ENCODE assay signal across 2 cellular contexts in genomic region chr3:129040579-129041300, GRCh38.
TF ChIP-seq lines count a peak whose summit lies in the region.

No MANE protein-coding gene starts in this region.

TF ChIP-seq in H1, 55 proteins besides CTCF, POLR2A, EP300 and RAD21:
- TF ChIP-seq RFX5 (IDR thresholded peaks at IDR 0.05; ENCODE audit: borderline replicate concordance, low read depth, low read length) (no peak), SAP30 (IDR thresholded peaks at IDR 0.05; ENCODE audit: insufficient read depth, insufficient replicate concordance, low read length) (no peak), SP4 (IDR thresholded peaks at IDR 0.05; ENCODE audit: low read length) (no peak), EZH2 (IDR thresholded peaks at IDR 0.05; ENCODE audit: low read depth, low read length, severe bottlenecking) (no peak), HDAC2 (IDR thresholded peaks at IDR 0.05; ENCODE audit: borderline replicate concordance in 1 of 2, low read depth in 2 of 2, low read length in 2 of 2) (no peak), CBX8 (IDR thresholded peaks at IDR 0.05; ENCODE audit: borderline replicate concordance, low read depth, low read length) (no peak), MAX (IDR thresholded peaks at IDR 0.05) (no peak), EGR1 (IDR thresholded peaks at IDR 0.05; ENCODE audit: borderline replicate concordance, low read depth, low read length) (no peak), NANOG (IDR thresholded peaks at IDR 0.05; ENCODE audit: insufficient read depth, low read depth, low read length, poor library complexity, severe bottlenecking) (no peak), GTF2F1 (IDR thresholded peaks at IDR 0.05; ENCODE audit: borderline replicate concordance, low read depth, low read length) (no peak), SIX5 (IDR thresholded peaks at IDR 0.05; ENCODE audit: low read depth, low read length) (no peak), CHD1 (IDR thresholded peaks at IDR 0.05; ENCODE audit: low read depth, low read length) (no peak), KDM5A (IDR thresholded peaks at IDR 0.05; ENCODE audit: low read length) (no peak), TCF12 (IDR thresholded peaks at IDR 0.05; ENCODE audit: low read depth, low read length) (no peak), CHD7 (IDR thresholded peaks at IDR 0.05; ENCODE audit: insufficient replicate concordance, low read length) (no peak)

TF ChIP-seq in GM12891, 5 proteins besides CTCF, POLR2A, EP300 and RAD21:
- TF ChIP-seq TAF1 (IDR thresholded peaks at IDR 0.05; ENCODE audit: low read depth, low read length) (no peak), PAX5 (IDR thresholded peaks at IDR 0.05; ENCODE audit: insufficient read depth, low read length, severe bottlenecking) (no peak), SPI1 (IDR thresholded peaks at IDR 0.05; ENCODE audit: low read depth, low read length) (no peak), POLR2AphosphoS5 (IDR thresholded peaks at IDR 0.05; ENCODE audit: low read depth, low read length) (no peak), POU2F2 (IDR thresholded peaks at IDR 0.05; ENCODE audit: low read depth, low read length) (no peak)
TF ChIP-seq in GM12891: peak in this region for 0.
